Comparison of ENCODE assay signal across 11 cellular contexts in genomic region chr6:100617633-100618348, GRCh38.
DNase-seq lines count a peak whose midpoint lies in the region; ATAC-seq and TF ChIP-seq lines count a peak whose summit lies in the region.
"Had no signal": no experiment of that assay in that cellular context is flagged by ENCODE, and none has a peak within 500 bp of the region (broad histone marks: within the 10 kb centered on the region; RNA-seq: fewer than 3 reads in every experiment).

No MANE protein-coding gene starts in this region.

- H3K36me3 Mint-ChIP-seq in HFFc6 (ENCODE audit: low read depth) (peaks cover 42% of the 10 kb centered on the region), endothelial cell (ENCODE audit: low read depth, unreplicated experiment) (peaks cover 18% of the 10 kb centered on the region)

- peak overlapping the region; percentile 4; the same call in 1 of the 2 replicates for H3K27ac Mint-ChIP-seq in HFFc6
- no peak overlapping the region for H3K27ac Mint-ChIP-seq in endothelial cell (ENCODE audit: unreplicated experiment)

- H3K9me3 Mint-ChIP-seq in HFFc6 (peaks cover 13% of the 10 kb centered on the region; the same call in 1 of the 2 replicates), endothelial cell (ENCODE audit: unreplicated experiment) (no peaks in the 10 kb centered on the region)

- H3K27me3 Mint-ChIP-seq in HFFc6 (ENCODE audit: insufficient read depth) (no peaks in the 10 kb centered on the region; the same call in 1 of the 2 replicates), endothelial cell (ENCODE audit: unreplicated experiment) (peaks cover 2% of the 10 kb centered on the region)

- H3K4me1 Mint-ChIP-seq in HFFc6 (ENCODE audit: low read depth) (peaks cover 48% of the 10 kb centered on the region), endothelial cell (ENCODE audit: unreplicated experiment) (no peaks in the 10 kb centered on the region)

- peak; percentile 62 for DNase-seq in HFFc6
- DNase-seq in NCI-H69 (lab: John Stamatoyannopoulos, UW): peak; percentile 13
- DNase-seq in fibroblast of gingiva (ENCODE audit: low read depth): peak; percentile 3
- no peak for DNase-seq in endothelial cell (ENCODE audit: low spot score)
- no peak for DNase-seq in HuH-7 (ENCODE audit: low spot score)
- DNase-seq in pons (ENCODE audit: low spot score): no peak
- DNase-seq in activated CD4-positive, alpha-beta T cell treated with anti-CD3 and anti-CD28 coated beads, Interleukin-2, amount 50 U/mL, for 1 hour: no peak
- DNase-seq: cerebellar nuclear complex, DMS 273 treated with DMSO at 0.1 percent for 48 hours, SHP77 treated with DMSO at 0.1 percent for 48 hours had no signal

- TF ChIP-seq CTCF in HFFc6 (IDR thresholded peaks at IDR 0.05) (no peak), endothelial cell (IDR thresholded peaks at IDR 0.05; ENCODE audit: unreplicated experiment) (no peak)

- peak; percentile 62 for ATAC-seq in GM18861 (IDR thresholded peaks at IDR 0.05; ENCODE audit: unreplicated experiment)

- H3K4me3 Mint-ChIP-seq in HFFc6 (peak overlapping the region; percentile 2; the same call in 1 of the 2 replicates), endothelial cell (ENCODE audit: unreplicated experiment) (no peak overlapping the region)

Comparison
In these comparisons a context has a peak if more than half of its experiments do, and no peak if none do; other contexts are left out.
1. DNase-seq: peak in HFFc6 (single experiment), NCI-H69 (single experiment) and fibroblast of gingiva (single experiment); none in endothelial cell (single experiment), HuH-7 (single experiment), pons (single experiment) and activated CD4-positive, alpha-beta T cell treated with anti-CD3 and anti-CD28 coated beads, Interleukin-2, amount 50 U/mL, for 1 hour (single experiment).